9 cellular contexts compared by ENCODE assay signal in genomic region chr6:24583463-24584389, GRCh38.
DNase-seq lines count a peak whose midpoint lies in the region; ATAC-seq lines count a peak whose summit lies in the region.
"Had no signal": no experiment of that assay in that cellular context is flagged by ENCODE, and none has a peak within 500 bp of the region (broad histone marks: within the 10 kb centered on the region; RNA-seq: fewer than 3 reads in every experiment).

No MANE protein-coding gene starts in this region.

- no peaks in the 10 kb centered on the region for H3K36me3 Mint-ChIP-seq in activated CD4-positive, alpha-beta memory T cell treated with anti-CD3 and anti-CD28 coated beads for 36 hours
- H3K36me3 Mint-ChIP-seq in memory B cell = peaks cover 5% of the 10 kb centered on the region

- H3K27ac Mint-ChIP-seq in activated CD4-positive, alpha-beta memory T cell treated with anti-CD3 and anti-CD28 coated beads for 36 hours = no peak overlapping the region
- no peak overlapping the region for H3K27ac Mint-ChIP-seq in memory B cell

- no peak overlapping the region for H3K4me3 ChIP-seq in effector memory CD4-positive, alpha-beta T cell (ENCODE audit: insufficient read depth, low read depth, low read length, poor library complexity, severe bottlenecking)
- H3K4me3 ChIP-seq: BLaER1 treated with 17β-estradiol and CSF1 and Interleukin-3, amounts not matched to agents 10 nM and 100 nM had no signal

- H3K4me1 ChIP-seq in effector memory CD4-positive, alpha-beta T cell (ENCODE audit: control insufficient read depth, insufficient read depth, low read length, poor library complexity, severe bottlenecking) = no peaks in the 10 kb centered on the region

- intact Hi-C loops in activated CD4-positive, alpha-beta memory T cell treated with anti-CD3 and anti-CD28 coated beads for 36 hours (cut with micrococcal nuclease) = loop anchor here (1.0 to 5.0 kb wide), 4 partner anchors 83 to 489 kb away; partner anchors contain the start of genes GMNN and TDP2

- H3K9me3 ChIP-seq in effector memory CD4-positive, alpha-beta T cell (ENCODE audit: control insufficient read depth, low read length) = no peaks in the 10 kb centered on the region
- H3K9me3 ChIP-seq: BLaER1 treated with 17β-estradiol and CSF1 and Interleukin-3, amounts not matched to agents 10 nM and 100 nM had no signal

- ATAC-seq in HG03521 (IDR thresholded peaks at IDR 0.05; ENCODE audit: unreplicated experiment) (peak; percentile 54), memory B cell (ENCODE audit: low read depth) (peak; percentile 83)

- H3K36me3 ChIP-seq in effector memory CD4-positive, alpha-beta T cell (ENCODE audit: control insufficient read depth, insufficient read depth, low read length) = no peaks in the 10 kb centered on the region
- H3K36me3 ChIP-seq: BLaER1 treated with 17β-estradiol and CSF1 and Interleukin-3, amounts not matched to agents 10 nM and 100 nM had no signal

- no peaks in the 10 kb centered on the region for H3K9me3 Mint-ChIP-seq in activated CD4-positive, alpha-beta memory T cell treated with anti-CD3 and anti-CD28 coated beads for 36 hours
- H3K9me3 Mint-ChIP-seq in memory B cell = no peaks in the 10 kb centered on the region

- no peak overlapping the region for H3K27ac ChIP-seq in effector memory CD4-positive, alpha-beta T cell (ENCODE audit: insufficient read depth, low read length, poor library complexity, severe bottlenecking)
- H3K27ac ChIP-seq: BLaER1 treated with 17β-estradiol and CSF1 and Interleukin-3, amounts not matched to agents 10 nM and 100 nM had no signal

- DNase-seq in SIG-M5 treated with dmso at 0.1 percent for 504 hours (lab: John Stamatoyannopoulos, UW; ENCODE audit: unreplicated experiment) (peak; percentile 46), SIG-M5 (lab: John Stamatoyannopoulos, UW) (no peak), NCI-H748 (lab: John Stamatoyannopoulos, UW; ENCODE audit: unreplicated experiment) (peak; percentile 100), memory B cell (ENCODE audit: low spot score in 2 of 2) (peak; percentile 59 to 74)
- peak; percentile 84 for DNase-seq in activated CD4-positive, alpha-beta memory T cell treated with anti-CD3 and anti-CD28 coated beads for 36 hours
- DNase-seq in effector memory CD4-positive, alpha-beta T cell = peak; percentile 38 to 48 (median 42)
- DNase-seq in stimulated activated CD8-positive, alpha-beta memory T cell treated with anti-CD3 and anti-CD28 coated beads, Interleukin-15, amount 100 ng/mL, for 48 hours (ENCODE audit: low read depth in 2 of 2) = peak; percentile 25 to 56

- CTCF ChIA-PET in activated CD4-positive, alpha-beta memory T cell treated with anti-CD3 and anti-CD28 coated beads for 36 hours (lab: Charles Lee) = interaction anchor here (0.6 to 8.8 kb wide), 37 partner anchors 9 to 487 kb away, joined by 3 to 117 read pairs (median 4); partner anchors contain the start of genes ACOT13, GMNN, KIAA0319 and TDP2

- POLR2A ChIA-PET in activated CD4-positive, alpha-beta memory T cell treated with anti-CD3 and anti-CD28 coated beads for 36 hours (lab: Charles Lee) = no interaction called here

- no peaks in the 10 kb centered on the region for H3K27me3 ChIP-seq in effector memory CD4-positive, alpha-beta T cell (replicated peaks; ENCODE audit: control insufficient read depth, insufficient read depth, low read length, poor library complexity, severe bottlenecking)
- H3K27me3 ChIP-seq: BLaER1 treated with 17β-estradiol and CSF1 and Interleukin-3, amounts not matched to agents 10 nM and 100 nM had no signal

- no peak overlapping the region for H3K4me3 Mint-ChIP-seq in activated CD4-positive, alpha-beta memory T cell treated with anti-CD3 and anti-CD28 coated beads for 36 hours
- no peak overlapping the region for H3K4me3 Mint-ChIP-seq in memory B cell

- H3K27me3 Mint-ChIP-seq in activated CD4-positive, alpha-beta memory T cell treated with anti-CD3 and anti-CD28 coated beads for 36 hours = peaks cover 3% of the 10 kb centered on the region
- no peaks in the 10 kb centered on the region for H3K27me3 Mint-ChIP-seq in memory B cell

- peaks cover 2% of the 10 kb centered on the region for H3K4me1 Mint-ChIP-seq in activated CD4-positive, alpha-beta memory T cell treated with anti-CD3 and anti-CD28 coated beads for 36 hours (ENCODE audit: low read depth)
- peaks cover 8% of the 10 kb centered on the region for H3K4me1 Mint-ChIP-seq in memory B cell
